ENCODE assay signal across 11 cellular contexts in the genomic region with DNA sequence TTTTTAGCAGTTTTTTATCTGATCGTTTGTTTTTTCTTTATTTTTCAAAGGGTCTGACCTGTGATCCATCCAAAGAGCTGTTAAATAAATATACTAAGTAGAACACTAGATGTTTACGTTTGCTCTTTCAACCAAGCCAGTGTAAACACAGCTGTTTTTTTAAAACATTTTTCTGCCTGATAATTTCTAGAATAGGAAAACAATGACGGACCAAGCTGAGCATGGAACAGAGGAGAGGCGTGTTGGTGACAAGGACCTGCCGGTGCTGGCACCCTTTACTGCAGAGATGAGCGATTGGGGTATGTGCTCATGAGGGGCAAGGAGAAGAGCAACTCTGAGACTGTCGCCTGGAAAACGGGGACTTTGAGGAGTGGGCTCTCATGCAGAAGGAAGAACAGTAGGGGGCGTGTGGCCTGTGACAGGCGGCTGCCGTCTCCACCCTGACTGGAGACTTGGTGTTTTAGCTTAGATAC. TPM values are rescaled to one million over a fixed set of nuclear protein-coding genes. Genes with fewer than 3 reads are reported as not detected.
A peak's percentile ranks its signal among the peaks of the same experiment; 100 is the strongest.
DNase-seq lines count a peak whose midpoint lies in the region; ATAC-seq, FAIRE-seq and TF ChIP-seq lines count a peak whose summit lies in the region.
"Had no signal": no experiment of that assay in that cellular context is flagged by ENCODE, and none has a peak within 500 bp of the region (broad histone marks: within the 10 kb centered on the region; RNA-seq: fewer than 3 reads in every experiment).

No MANE protein-coding gene starts in this region.

- peaks cover 2% of the 10 kb centered on the region for H3K9me3 Mint-ChIP-seq in endodermal cell

- no peak overlapping the region for H3K27ac Mint-ChIP-seq in endodermal cell

- no peaks in the 10 kb centered on the region for H4K20me1 ChIP-seq in osteoblast (ENCODE audit: insufficient read depth, low read length)

- intact Hi-C loops in upper lobe of right lung (cut with DNase I) = loop anchor here (10.0 kb wide), 1 partner anchor 73 kb away; no protein-coding TSS in a partner anchor

- ATAC-seq in upper lobe of right lung = no peak

- no peak overlapping the region for H3K4me3 Mint-ChIP-seq in endodermal cell

- H3K27me3 ChIP-seq in endodermal cell (ENCODE audit: control insufficient read depth, insufficient read depth, low read length, poor library complexity, severe bottlenecking) (no peaks in the 10 kb centered on the region), osteoblast (ENCODE audit: insufficient read depth, low read length) (peaks cover 31% of the 10 kb centered on the region), upper lobe of right lung (peaks cover 11% of the 10 kb centered on the region)

- H3K9me3 ChIP-seq in endodermal cell (ENCODE audit: control insufficient read depth, low read length) (no peaks in the 10 kb centered on the region), osteoblast (ENCODE audit: low read depth, low read length) (no peaks in the 10 kb centered on the region), upper lobe of right lung (no peaks in the 10 kb centered on the region)

- FAIRE-seq in H54 (lab: Jason Lieb, UNC) = no peak
- FAIRE-seq: A204.1 had no signal

- TF ChIP-seq CTCF in endodermal cell (conservative IDR thresholded peaks at IDR 0.05) = peak; percentile 70
- no peak for TF ChIP-seq CTCF in osteoblast (IDR thresholded peaks at IDR 0.05; ENCODE audit: extremely low read depth, low read depth, low read length)
- TF ChIP-seq CTCF in upper lobe of right lung (IDR thresholded peaks at IDR 0.05) = no peak

- no peak overlapping the region for H3K9ac ChIP-seq in endodermal cell (ENCODE audit: extremely low read depth, low read length, poor library complexity, severe bottlenecking)

- peaks cover 7% of the 10 kb centered on the region for H3K4me1 ChIP-seq in endodermal cell (ENCODE audit: control insufficient read depth, insufficient read depth, low read length)
- H3K4me1 ChIP-seq in osteoblast (ENCODE audit: insufficient read depth, low read length) = no peaks in the 10 kb centered on the region
- H3K4me1 ChIP-seq in upper lobe of right lung = no peaks in the 10 kb centered on the region

- H3K79me2 ChIP-seq in osteoblast (ENCODE audit: insufficient read depth, low read length) = no peaks in the 10 kb centered on the region

- DNase-seq in NCI-H1105 treated with DMSO at 0.1 percent for 48 hours (lab: John Stamatoyannopoulos, UW) (peak; percentile 14), NCI-H1105 (lab: John Stamatoyannopoulos, UW) (no peak), NCI-H345 treated with DMSO at 0.1 percent for 48 hours (lab: John Stamatoyannopoulos, UW; ENCODE audit: unreplicated experiment) (peak; percentile 61), endodermal cell (peak; percentile 72), osteoblast (ENCODE audit: insufficient read length, low spot score, missing footprints) (peak; percentile 62), H54 (ENCODE audit: insufficient read length, low spot score) (no peak), upper lobe of right lung (no peak), NK-92 (lab: John Stamatoyannopoulos, UW; ENCODE audit: unreplicated experiment) (no peak)
- DNase-seq: activated CD8-positive, alpha-beta memory T cell treated with anti-CD3 and anti-CD28 coated beads, Interleukin-2, amount 50 U/mL, for 4 hours had no signal

- H3K4me3 ChIP-seq in endodermal cell (ENCODE audit: low read length) = no peak overlapping the region
- H3K4me3 ChIP-seq in osteoblast (ENCODE audit: insufficient read depth, low read length) = no peak overlapping the region
- H3K4me3 ChIP-seq in upper lobe of right lung = no peak overlapping the region

- no peak overlapping the region for H3K4me2 ChIP-seq in osteoblast (ENCODE audit: insufficient read depth, low read length)

- H3K36me3 ChIP-seq in endodermal cell (ENCODE audit: control insufficient read depth, insufficient read depth, low read length) (no peaks in the 10 kb centered on the region), osteoblast (ENCODE audit: insufficient read depth, low read length) (no peaks in the 10 kb centered on the region), upper lobe of right lung (no peaks in the 10 kb centered on the region)

- H2AFZ ChIP-seq in osteoblast (ENCODE audit: low read length) = no peak overlapping the region

- no peak for TF ChIP-seq POLR2A in H54 (IDR thresholded peaks at IDR 0.05; ENCODE audit: low read depth, low read length)

- H3K27me3 Mint-ChIP-seq in endodermal cell (ENCODE audit: insufficient read depth) = peaks cover 1% of the 10 kb centered on the region

- H3K27ac ChIP-seq in endodermal cell (ENCODE audit: low read depth, low read length) = no peak overlapping the region
- no peak overlapping the region for H3K27ac ChIP-seq in osteoblast (ENCODE audit: low read depth, low read length)
- no peak overlapping the region for H3K27ac ChIP-seq in upper lobe of right lung

- 46 to 75% methylated on average over 4 to 11 of the region's 11 CpGs for WGBS in endodermal cell (ENCODE audit: insufficient coverage in 1 of 2, insufficient read length in 1 of 2), 2 experiments

- peaks cover 6% of the 10 kb centered on the region for H3K4me1 Mint-ChIP-seq in endodermal cell

- H3K36me3 Mint-ChIP-seq in endodermal cell (ENCODE audit: low read depth) = no peaks in the 10 kb centered on the region

RNA-seq across cellular contexts. Expression of a gene that starts 28.6 kb away (rescaled TPM):
- 10 to 100 TPM in 1 of 2 donors, 1 to 10 TPM in 1; 8.8 to 11.2 TPM for total RNA-seq in endodermal cell
- polyA plus RNA-seq in endodermal cell (2013, experiment 1 of 2) = 1.6 TPM
- polyA plus RNA-seq in endodermal cell (2013, experiment 2 of 2) = 1.4 TPM
- total RNA-seq in osteoblast = under 0.01 and 0.29 TPM in 2 replicates
- 3.0 TPM for total RNA-seq in upper lobe of right lung

RNA-seq across cellular contexts. Expression of a gene that starts 43.8 kb away (rescaled TPM):
- total RNA-seq in endodermal cell (10 to 100 TPM; 49.6 to 56.4 TPM), osteoblast (13.6 and 13.8 TPM in 2 replicates), upper lobe of right lung (36.5 TPM)
- 34.2 TPM for polyA plus RNA-seq in endodermal cell (2013, experiment 1 of 2)
- polyA plus RNA-seq in endodermal cell (2013, experiment 2 of 2) = 30.6 TPM

RNA-seq across cellular contexts. Expression of a gene that starts 52.1 kb away (rescaled TPM):
- total RNA-seq in endodermal cell (under 1 TPM in 1 of 2 donors, not detected in 1; 0.31 TPM), osteoblast (0.36 and 0.59 TPM in 2 replicates), upper lobe of right lung (1.2 TPM)
- 0.14 TPM for polyA plus RNA-seq in endodermal cell (2013, experiment 1 of 2)
- not detected for polyA plus RNA-seq in endodermal cell (2013, experiment 2 of 2)
- total RNA-seq: T-helper 2 cell treated with Interferon-gamma antibody and Interleukin-4, amounts not matched to agents 100 ng/mL and 5 ng/mL, for 36 hours had no signal

RNA-seq across cellular contexts. Expression of a gene that starts 56.7 kb away (rescaled TPM):
- total RNA-seq in endodermal cell (under 1 TPM in 1 of 2 donors, not detected in 1; 0.18 TPM), osteoblast (under 0.01 and 0.88 TPM in 2 replicates), upper lobe of right lung (2.3 TPM)
- polyA plus RNA-seq in endodermal cell (2013, experiment 1 of 2) = 1.8 TPM
- 2.2 TPM for polyA plus RNA-seq in endodermal cell (2013, experiment 2 of 2)

RNA-seq across cellular contexts. Expression of a gene that starts 58.9 kb away (rescaled TPM):
- total RNA-seq in endodermal cell = 10 to 100 TPM; 22.2 to 22.9 TPM
- polyA plus RNA-seq in endodermal cell (2013, experiment 1 of 2) = 17.4 TPM
- polyA plus RNA-seq in endodermal cell (2013, experiment 2 of 2) = 17.2 TPM
- 13.0 and 15.6 TPM in 2 replicates for total RNA-seq in osteoblast
- 17.6 TPM for total RNA-seq in upper lobe of right lung

Comparison
In these comparisons a context has a peak if more than half of its experiments do, and no peak if none do; other contexts are left out.
1. DNase-seq: peak in NCI-H1105 treated with DMSO at 0.1 percent for 48 hours (single experiment), NCI-H345 treated with DMSO at 0.1 percent for 48 hours (single experiment), endodermal cell (single experiment) and osteoblast (single experiment); none in NCI-H1105 (single experiment), H54 (single experiment), upper lobe of right lung (single experiment) and NK-92 (single experiment).